Comparison of ENCODE assay signal across 10 cellular contexts in the genomic region with DNA sequence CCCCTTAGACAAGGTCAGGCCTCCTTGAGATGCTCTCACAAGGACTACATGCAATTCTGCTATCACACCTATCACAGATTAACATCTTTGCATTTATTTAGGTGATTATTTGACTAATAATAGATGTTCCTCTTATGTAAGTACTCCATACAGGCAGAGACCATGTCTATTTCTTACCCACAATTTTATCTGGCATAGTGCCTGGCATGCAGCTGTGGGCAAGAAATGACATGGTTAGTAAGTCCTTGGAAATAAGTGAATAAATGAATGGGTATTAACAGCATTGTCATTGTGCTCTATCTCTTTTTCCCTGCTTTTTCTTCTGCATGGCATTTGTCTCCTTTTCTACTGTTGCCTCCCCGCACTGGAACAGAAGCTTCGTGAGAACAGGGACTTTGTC. TPM values are rescaled to one million over a fixed set of nuclear protein-coding genes. Genes with fewer than 3 reads are reported as not detected.
A peak's percentile ranks its signal among the peaks of the same experiment; 100 is the strongest.
DNase-seq lines count a peak whose midpoint lies in the region; ATAC-seq, FAIRE-seq and TF ChIP-seq lines count a peak whose summit lies in the region.
"Had no signal": no experiment of that assay in that cellular context is flagged by ENCODE, and none has a peak within 500 bp of the region (broad histone marks: within the 10 kb centered on the region; RNA-seq: fewer than 3 reads in every experiment).

No MANE protein-coding gene starts in this region.

- H3K4me1 Mint-ChIP-seq in IgD-negative memory B cell = peaks cover 66 to 82% (median 72%) of the 10 kb centered on the region in 3 donors

- peak overlapping the region in 9 of 11 experiments; percentile 91 to 99 (median 98); a peak in 14 of 22 replicates for H3K9ac ChIP-seq in BLaER1 treated with 17β-estradiol and CSF1 and Interleukin-3, amounts not matched to agents 10 nM and 100 nM

- no peaks in the 10 kb centered on the region for H3K27me3 Mint-ChIP-seq in IgD-negative memory B cell

- peak overlapping the region; percentile 89 to 99 (median 93); a peak in 21 of 22 replicates for H3K4me2 ChIP-seq in BLaER1 treated with 17β-estradiol and CSF1 and Interleukin-3, amounts not matched to agents 10 nM and 100 nM

- TF ChIP-seq CTCF in bronchial epithelial cell (IDR thresholded peaks at IDR 0.05; ENCODE audit: insufficient read depth, low read length, severe bottlenecking) = no peak

- peaks cover 0 to 53% (median 26%) of the 10 kb centered on the region in 11 experiments; a peak in 13 of 22 replicates for H3K36me3 ChIP-seq in BLaER1 treated with 17β-estradiol and CSF1 and Interleukin-3, amounts not matched to agents 10 nM and 100 nM
- H3K36me3 ChIP-seq in bronchial epithelial cell (ENCODE audit: control insufficient read depth, insufficient read depth, low read length) (no peaks in the 10 kb centered on the region), neuron (ENCODE audit: insufficient read depth, low read length) (no peaks in the 10 kb centered on the region)

- H3K9me3 Mint-ChIP-seq in IgD-negative memory B cell = no peaks in the 10 kb centered on the region
- H3K9me3 Mint-ChIP-seq: activated naive CD4-positive, alpha-beta T cell treated with anti-CD3 and anti-CD28 coated beads, Interleukin-2, amount 50 U/mL, for 72 hours had no signal

- no peak for FAIRE-seq in bronchial epithelial cell (lab: Jason Lieb, UNC)

- H3K27ac Mint-ChIP-seq in IgD-negative memory B cell = peak overlapping the region; percentile 90 to 94 (median 91)

- DNase-seq in bronchial epithelial cell (ENCODE audit: low read depth) (peak; percentile 44), GM19240 (ENCODE audit: insufficient read length, low spot score) (no peak), D341Med (ENCODE audit: low spot score) (no peak), HCEC 1CT (no peak)

- H3K4me1 ChIP-seq in BLaER1 treated with 17β-estradiol and CSF1 and Interleukin-3, amounts not matched to agents 10 nM and 100 nM = peaks cover 85 to 100% (median 100%) of the 10 kb centered on the region in 10 experiments
- peaks cover 12% of the 10 kb centered on the region for H3K4me1 ChIP-seq in neuron (ENCODE audit: insufficient read depth, low read length)

- no peak for ATAC-seq in GM21360 (IDR thresholded peaks at IDR 0.05; ENCODE audit: unreplicated experiment)

- H2AFZ ChIP-seq in neuron (ENCODE audit: low read depth, low read length) = peak overlapping the region; percentile 85

- peak overlapping the region in 2 of 4 donors; percentile 77 to 81 for H3K4me3 Mint-ChIP-seq in IgD-negative memory B cell

- H3K4me3 ChIP-seq in BLaER1 treated with 17β-estradiol and CSF1 and Interleukin-3, amounts not matched to agents 10 nM and 100 nM = no peak overlapping the region; a peak in 1 of 20 replicates
- H3K4me3 ChIP-seq in bronchial epithelial cell (ENCODE audit: low read depth, low read length) = no peak overlapping the region
- no peak overlapping the region for H3K4me3 ChIP-seq in neuron (ENCODE audit: low read length)

- no peaks in the 10 kb centered on the region for H3K27me3 ChIP-seq in BLaER1 treated with 17β-estradiol and CSF1 and Interleukin-3, amounts not matched to agents 10 nM and 100 nM
- H3K27me3 ChIP-seq in bronchial epithelial cell (ENCODE audit: control insufficient read depth, insufficient read depth, low read length) (no peaks in the 10 kb centered on the region), neuron (ENCODE audit: insufficient read depth, low read length) (no peaks in the 10 kb centered on the region)

- H3K27ac ChIP-seq in BLaER1 treated with 17β-estradiol and CSF1 and Interleukin-3, amounts not matched to agents 10 nM and 100 nM = peak overlapping the region in 9 of 11 experiments; percentile 98 to 100 (median 100); a peak in 19 of 22 replicates
- H3K27ac ChIP-seq: epithelial cell of prostate had no signal

- peaks cover 0 to 14% (median 0%) of the 10 kb centered on the region in 11 experiments; a peak in 3 of 22 replicates for H4K20me1 ChIP-seq in BLaER1 treated with 17β-estradiol and CSF1 and Interleukin-3, amounts not matched to agents 10 nM and 100 nM

- peaks cover 18% of the 10 kb centered on the region for H3K36me3 Mint-ChIP-seq in IgD-negative memory B cell

- H3K9me3 ChIP-seq in BLaER1 treated with 17β-estradiol and CSF1 and Interleukin-3, amounts not matched to agents 10 nM and 100 nM (replicated peaks in 1 of 11) = peaks cover 0 to 4% (median 0%) of the 10 kb centered on the region in 11 experiments; a peak in 7 of 22 replicates
- no peaks in the 10 kb centered on the region for H3K9me3 ChIP-seq in neuron (ENCODE audit: low read length)

RNA-seq across cellular contexts. Expression of a gene that starts 49.4 kb away (rescaled TPM):
- 1.9 TPM for polyA plus RNA-seq in IgD-negative memory B cell
- total RNA-seq in bronchial epithelial cell = 7.1 and 9.6 TPM in 2 replicates
